In the genomic region with DNA sequence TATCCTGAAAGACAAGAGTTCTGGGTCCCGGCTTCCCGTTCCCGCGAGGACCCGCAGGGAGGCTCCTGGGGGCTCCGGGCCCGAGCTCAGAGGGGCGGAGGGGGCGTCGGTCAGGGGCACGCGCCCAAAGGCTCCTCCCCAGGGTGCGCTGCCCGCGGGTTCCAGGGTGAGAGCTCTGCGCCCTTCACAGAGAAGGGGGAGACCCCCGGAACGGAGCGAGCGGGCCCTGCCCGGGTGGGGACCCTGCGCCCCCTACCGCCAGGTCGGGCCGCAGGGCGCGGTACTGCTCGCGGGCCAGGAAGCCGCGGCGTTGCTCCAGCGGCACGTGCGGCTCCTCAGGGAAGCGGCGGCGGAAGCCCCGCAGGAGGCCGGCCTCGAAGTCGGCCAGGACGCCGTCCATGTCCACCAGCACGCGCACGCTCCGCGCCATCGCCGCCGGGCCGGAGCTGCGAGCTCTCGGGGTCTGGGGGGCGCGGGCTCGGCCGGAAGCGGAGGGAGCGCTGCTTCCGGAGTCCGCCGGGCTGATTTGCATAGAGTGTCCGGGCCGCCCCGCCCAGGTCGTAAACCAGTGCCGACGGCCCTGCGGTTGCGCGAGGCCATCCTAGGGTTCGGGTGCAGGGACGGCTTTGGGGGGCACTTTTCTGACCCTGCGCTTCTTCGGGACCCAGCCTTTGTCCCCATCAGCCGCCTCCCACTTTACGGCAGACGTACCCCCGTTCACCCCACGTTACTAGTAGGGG, we compare ENCODE assay signal across 8 cellular contexts.
A peak's percentile ranks its signal among the peaks of the same experiment; 100 is the strongest.
DNase-seq lines count a peak whose midpoint lies in the region; ATAC-seq and TF ChIP-seq lines count a peak whose summit lies in the region.

A gene (minus strand): TSS at position 465 of the 740 bp plus-strand sequence. CDS start 35 bp downstream, at position 430.

- peak; percentile 71 for TF ChIP-seq POLR2A in erythroblast (IDR thresholded peaks at IDR 0.05; ENCODE audit: low read length)

- no peaks in the 10 kb centered on the region for H4K20me1 ChIP-seq in OCI-LY1 (ENCODE audit: insufficient read depth, low read length)

- H3K4me2 ChIP-seq in OCI-LY1 (ENCODE audit: low read length), result peak within 1 kb of the TSS; percentile 77

- no peaks in the 10 kb centered on the region for H3K9me2 ChIP-seq in OCI-LY1 (ENCODE audit: low read depth, low read length)

- peak; percentile 79 for TF ChIP-seq CTCF in OCI-LY1 (IDR thresholded peaks at IDR 0.05; ENCODE audit: low read length)

- 0 out of 2 replicates have a peak within 1 kb of the TSS, but pooled peaks have one; percentile 50 for H2AFZ ChIP-seq in OCI-LY1 (ENCODE audit: low read length)

- peaks cover 29% of the 10 kb centered on the region for H3K4me1 ChIP-seq in OCI-LY1 (ENCODE audit: insufficient read depth, low read length, severe bottlenecking)
- H3K4me1 ChIP-seq in mucosa of rectum (ENCODE audit: control insufficient read depth in 2 of 2, insufficient read depth in 2 of 2, low read length in 2 of 2), result peaks cover 16 to 30% of the 10 kb centered on the region in 2 donors

- H3F3A ChIP-seq in OCI-LY1 (ENCODE audit: insufficient read depth, low read length), result peaks cover 9% of the 10 kb centered on the region

- H3K79me2 ChIP-seq in OCI-LY1 (ENCODE audit: insufficient read depth, low read length), result no peaks in the 10 kb centered on the region

- no peaks in the 10 kb centered on the region for H3K27me3 ChIP-seq in OCI-LY1 (ENCODE audit: insufficient read depth, low read length)
- no peaks in the 10 kb centered on the region for H3K27me3 ChIP-seq in mucosa of rectum (ENCODE audit: control insufficient read depth in 2 of 2, insufficient read depth in 2 of 2, low read length in 2 of 2)

- peak; percentile 96 for DNase-seq in D341Med (ENCODE audit: low spot score)
- peak; percentile 86 for DNase-seq in HK-2 (ENCODE audit: unreplicated experiment)
- peak; percentile 77 for DNase-seq in activated T-cell treated with anti-CD3 and anti-CD28 coated beads for 48 hours (ENCODE audit: low read depth)
- DNase-seq in erythroblast (lab: John Stamatoyannopoulos, UW), result peak; percentile 84 to 86
- peak; percentile 62 for DNase-seq in stimulated activated naive CD4-positive, alpha-beta T cell treated with Interleukin-2 at 50 U/mL for 16 hours (lab: John Stamatoyannopoulos, UW)

- H3K9ac ChIP-seq in OCI-LY1 (ENCODE audit: low read length) (peak within 1 kb of the TSS; percentile 87), mucosa of rectum (ENCODE audit: low read depth in 1 of 2, low read length in 2 of 2) (peak within 1 kb of the TSS; percentile 80 to 91)

- H3K9me3 ChIP-seq in OCI-LY1 (ENCODE audit: low read length), result no peaks in the 10 kb centered on the region
- no peaks in the 10 kb centered on the region for H3K9me3 ChIP-seq in mucosa of rectum (ENCODE audit: control insufficient read depth in 2 of 2, low read length in 2 of 2)

- H3K36me3 ChIP-seq in OCI-LY1 (ENCODE audit: insufficient read depth, low read length) (peaks cover 38% of the 10 kb centered on the region; the same call in 1 of the 2 replicates), mucosa of rectum (ENCODE audit: control insufficient read depth in 2 of 2, insufficient read depth in 2 of 2, low read length in 2 of 2) (peaks cover 18 to 23% of the 10 kb centered on the region in 2 donors)

- peak within 1 kb of the TSS; percentile 75 for H3K27ac ChIP-seq in OCI-LY1 (ENCODE audit: low read depth, low read length, poor library complexity, severe bottlenecking)
- H3K27ac ChIP-seq in mucosa of rectum (ENCODE audit: low read depth in 2 of 2, low read length in 2 of 2), result peak within 1 kb of the TSS; percentile 88 to 89

- peak within 1 kb of the TSS; percentile 76 for H3K4me3 ChIP-seq in OCI-LY1 (ENCODE audit: low read depth, low read length, poor library complexity, severe bottlenecking)
- H3K4me3 ChIP-seq in mucosa of rectum (ENCODE audit: low read length in 2 of 2), result peak within 1 kb of the TSS; percentile 60 to 70

- peak; percentile 85 for ATAC-seq in GM19463 (IDR thresholded peaks at IDR 0.05; ENCODE audit: unreplicated experiment)

Comparison
In these comparisons a context has a peak if more than half of its experiments do, and no peak if none do; other contexts are left out.
1. Peak in every context shown above with its lines: DNase-seq, ATAC-seq, H3K4me3 ChIP-seq and H3K27ac ChIP-seq.